In the genomic region with DNA sequence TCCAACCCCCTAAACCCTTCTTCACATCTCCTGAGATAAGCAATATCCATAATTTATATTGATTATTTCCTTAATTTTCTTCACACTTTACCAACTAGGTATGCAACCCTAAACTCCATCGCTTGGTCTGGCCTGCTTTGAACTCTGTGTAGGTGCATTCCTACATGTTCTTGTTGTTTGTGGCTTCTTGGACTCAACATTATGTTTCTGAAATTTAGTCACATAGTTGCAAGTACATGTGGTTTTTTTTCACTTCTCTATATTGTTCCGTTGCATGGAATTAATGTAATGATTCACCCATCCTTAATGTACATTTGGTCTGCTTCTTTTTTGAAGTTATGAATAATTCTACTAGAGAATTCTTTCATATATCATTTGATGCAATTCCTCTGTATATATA, we compare ENCODE assay signal across 17 cellular contexts. TPM values are rescaled to one million over a fixed set of nuclear protein-coding genes. Genes with fewer than 3 reads are reported as not detected.
DNase-seq lines count a peak whose midpoint lies in the region; ATAC-seq lines count a peak whose summit lies in the region.
"Had no signal": no experiment of that assay in that cellular context is flagged by ENCODE, and none has a peak within 500 bp of the region (broad histone marks: within the 10 kb centered on the region; RNA-seq: fewer than 3 reads in every experiment).

No MANE protein-coding gene starts in this region.

- DNase-seq in stimulated activated CD4-positive, alpha-beta T cell treated with anti-CD3 and anti-CD28 coated beads, Interleukin-1b, Interleukin-23, amount 100 ng/mL, for 48 hours = peak; percentile 6
- DNase-seq in stimulated activated CD4-positive, alpha-beta T cell treated with anti-CD3 and anti-CD28 coated beads, Interleukin-4, amount 100 ng/mL, for 24 hours = no peak
- no peak for DNase-seq in activated T-helper 1 cell treated with anti-CD3 and anti-CD28 coated beads, Interleukin-12 subunit alpha, Interleukin-12 subunit beta, Interleukin-2, Interleukin-4 antibody, amounts not matched to agents 30 ng/mL and 10 ng/mL and 1 ng/mL, durations not matched to agents 14 hours and 24 hours and 36 hours (ENCODE audit: low spot score)
- no peak for DNase-seq in activated CD4-positive, CD25-positive, alpha-beta regulatory T cell treated with anti-CD3 and anti-CD28 coated beads, Interleukin-2, amount 50 U/mL, for 72 hours
- no peak for DNase-seq in hypothalamus (lab: John Stamatoyannopoulos, UW)
- DNase-seq: ACHN; CD4-positive, alpha-beta memory T cell; DMS79; GOT3; NCI-H1092; NCI-H2227 treated with DMSO at 0.1 percent for 48 hours; NCI-H526 treated with DMSO at 0.1 percent for 48 hours had no signal

- peaks cover 22% of the 10 kb centered on the region for H3K4me1 Mint-ChIP-seq in activated T-helper 1 cell treated with anti-CD3 and anti-CD28 coated beads, Interleukin-12 subunit alpha, Interleukin-12 subunit beta, Interleukin-2, Interleukin-4 antibody, amounts not matched to agents 30 ng/mL and 10 ng/mL and 1 ng/mL, durations not matched to agents 14 hours and 24 hours and 36 hours (ENCODE audit: low read depth)

- peaks cover 13% of the 10 kb centered on the region for H3K36me3 Mint-ChIP-seq in activated T-helper 1 cell treated with anti-CD3 and anti-CD28 coated beads, Interleukin-12 subunit alpha, Interleukin-12 subunit beta, Interleukin-2, Interleukin-4 antibody, amounts not matched to agents 30 ng/mL and 10 ng/mL and 1 ng/mL, durations not matched to agents 14 hours and 24 hours and 36 hours (ENCODE audit: low read depth)

- ATAC-seq in HG02884 (IDR thresholded peaks at IDR 0.05; ENCODE audit: unreplicated experiment) (peak; percentile 81), HG02623 (IDR thresholded peaks at IDR 0.05; ENCODE audit: unreplicated experiment) (no peak)

- H3K27ac Mint-ChIP-seq in activated T-helper 1 cell treated with anti-CD3 and anti-CD28 coated beads, Interleukin-12 subunit alpha, Interleukin-12 subunit beta, Interleukin-2, Interleukin-4 antibody, amounts not matched to agents 30 ng/mL and 10 ng/mL and 1 ng/mL, durations not matched to agents 14 hours and 24 hours and 36 hours = peak overlapping the region; percentile 0
- H3K27ac Mint-ChIP-seq: B cell had no signal

- no peaks in the 10 kb centered on the region for H3K9me3 Mint-ChIP-seq in activated T-helper 1 cell treated with anti-CD3 and anti-CD28 coated beads, Interleukin-12 subunit alpha, Interleukin-12 subunit beta, Interleukin-2, Interleukin-4 antibody, amounts not matched to agents 30 ng/mL and 10 ng/mL and 1 ng/mL, durations not matched to agents 14 hours and 24 hours and 36 hours

- intact Hi-C loops in activated T-helper 1 cell treated with anti-CD3 and anti-CD28 coated beads, Interleukin-12 subunit alpha, Interleukin-12 subunit beta, Interleukin-2, Interleukin-4 antibody, amounts not matched to agents 30 ng/mL and 10 ng/mL and 1 ng/mL, durations not matched to agents 14 hours and 24 hours and 36 hours (cut with micrococcal nuclease) = loop anchor here (2.0 kb wide), 1 partner anchor 35 kb away; the partner anchor contains the start of gene SMIM10L1

- no peak overlapping the region for H3K4me3 Mint-ChIP-seq in activated T-helper 1 cell treated with anti-CD3 and anti-CD28 coated beads, Interleukin-12 subunit alpha, Interleukin-12 subunit beta, Interleukin-2, Interleukin-4 antibody, amounts not matched to agents 30 ng/mL and 10 ng/mL and 1 ng/mL, durations not matched to agents 14 hours and 24 hours and 36 hours
- H3K4me3 Mint-ChIP-seq: B cell; CD4-positive, alpha-beta memory T cell had no signal

- H3K27me3 Mint-ChIP-seq in activated T-helper 1 cell treated with anti-CD3 and anti-CD28 coated beads, Interleukin-12 subunit alpha, Interleukin-12 subunit beta, Interleukin-2, Interleukin-4 antibody, amounts not matched to agents 30 ng/mL and 10 ng/mL and 1 ng/mL, durations not matched to agents 14 hours and 24 hours and 36 hours (ENCODE audit: insufficient read depth) = no peaks in the 10 kb centered on the region
- H3K27me3 Mint-ChIP-seq: B cell; CD4-positive, alpha-beta memory T cell had no signal

RNA-seq across cellular contexts. Expression of gene TAS2R30, which starts 1.6 kb away (rescaled TPM):
- 3.8 and 4.5 TPM in 2 replicates for total RNA-seq in activated T-helper 1 cell treated with anti-CD3 and anti-CD28 coated beads, Interleukin-12 subunit alpha, Interleukin-12 subunit beta, Interleukin-2, Interleukin-4 antibody, amounts not matched to agents 30 ng/mL and 10 ng/mL and 1 ng/mL, durations not matched to agents 14 hours and 24 hours and 36 hours

RNA-seq across cellular contexts. Expression of gene SMIM10L1, which starts 34.9 kb away (rescaled TPM):
- total RNA-seq in activated T-helper 1 cell treated with anti-CD3 and anti-CD28 coated beads, Interleukin-12 subunit alpha, Interleukin-12 subunit beta, Interleukin-2, Interleukin-4 antibody, amounts not matched to agents 30 ng/mL and 10 ng/mL and 1 ng/mL, durations not matched to agents 14 hours and 24 hours and 36 hours = 10.4 and 11.3 TPM in 2 replicates

RNA-seq across cellular contexts. Expression of gene TAS2R43, which starts 44.0 kb away (rescaled TPM):
- 0.76 and 2.0 TPM in 2 replicates for total RNA-seq in activated T-helper 1 cell treated with anti-CD3 and anti-CD28 coated beads, Interleukin-12 subunit alpha, Interleukin-12 subunit beta, Interleukin-2, Interleukin-4 antibody, amounts not matched to agents 30 ng/mL and 10 ng/mL and 1 ng/mL, durations not matched to agents 14 hours and 24 hours and 36 hours
- total RNA-seq: HT1080 had no signal

RNA-seq across cellular contexts. Expression of gene TAS2R42, which starts 50.7 kb away (rescaled TPM):
- total RNA-seq in activated T-helper 1 cell treated with anti-CD3 and anti-CD28 coated beads, Interleukin-12 subunit alpha, Interleukin-12 subunit beta, Interleukin-2, Interleukin-4 antibody, amounts not matched to agents 30 ng/mL and 10 ng/mL and 1 ng/mL, durations not matched to agents 14 hours and 24 hours and 36 hours = not detected in 2 replicates
- total RNA-seq: B cell; CD4-positive, alpha-beta memory T cell; G401; HT1080 had no signal
